In the genomic region with DNA sequence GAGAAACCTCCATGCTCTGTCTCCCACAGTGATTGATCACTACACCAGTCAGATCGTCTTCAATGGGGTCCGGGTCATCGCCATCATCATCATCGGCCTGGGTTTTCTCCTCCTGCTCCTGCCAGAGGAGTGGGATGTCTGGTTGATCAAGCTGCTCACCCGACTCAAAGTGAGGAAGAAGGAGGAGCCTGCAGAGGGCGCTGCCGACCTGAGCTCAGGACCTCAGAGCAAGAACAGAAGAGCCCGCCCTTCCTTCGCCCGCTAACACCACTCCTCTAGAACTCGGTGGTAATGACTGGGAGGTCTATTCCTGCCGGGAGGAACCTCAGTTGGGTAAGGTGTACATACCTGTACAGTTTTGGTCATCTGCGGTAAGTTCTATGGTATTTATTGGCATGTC, we compare ENCODE assay signal across 9 cellular contexts. TPM values are rescaled to one million over a fixed set of nuclear protein-coding genes. Genes with fewer than 3 reads are reported as not detected.
A peak's percentile ranks its signal among the peaks of the same experiment; 100 is the strongest.
DNase-seq lines count a peak whose midpoint lies in the region; ATAC-seq and TF ChIP-seq lines count a peak whose summit lies in the region.
"Had no signal": no experiment of that assay in that cellular context is flagged by ENCODE, and none has a peak within 500 bp of the region (broad histone marks: within the 10 kb centered on the region; RNA-seq: fewer than 3 reads in every experiment).

No MANE protein-coding gene starts in this region.

- no peak overlapping the region for H3K9ac ChIP-seq in adipocyte (ENCODE audit: low read length)

- intact Hi-C loops in CD14-positive monocyte (cut with micrococcal nuclease), result loop anchor here (10.0 kb wide), 3 partner anchors 82 to 282 kb away; partner anchors contain the start of gene TARBP1 (in 1 of the 2)
- intact Hi-C loops in natural killer cell (cut with micrococcal nuclease), result no loop called here

- TF ChIP-seq CTCF in CD14-positive monocyte (IDR thresholded peaks at IDR 0.05), result peak; percentile 77
- TF ChIP-seq CTCF in natural killer cell (IDR thresholded peaks at IDR 0.05), result peak; percentile 35
- TF ChIP-seq CTCF in RWPE1 (conservative IDR thresholded peaks at IDR 0.05; ENCODE audit: low read depth), result no peak

- ATAC-seq in natural killer cell, result peak; percentile 52 to 54 (median 53)
- no peak for ATAC-seq in GM19324 (IDR thresholded peaks at IDR 0.05; ENCODE audit: low FRiP score, unreplicated experiment)
- no peak for ATAC-seq in HG03280 (IDR thresholded peaks at IDR 0.05; ENCODE audit: unreplicated experiment)

- peaks cover 31% of the 10 kb centered on the region for H3K4me1 Mint-ChIP-seq in CD14-positive monocyte
- H3K4me1 Mint-ChIP-seq in natural killer cell, result peaks cover 21 to 22% of the 10 kb centered on the region in 2 donors

- H3K4me3 Mint-ChIP-seq in CD14-positive monocyte (peak overlapping the region in 1 of 2 donors; percentile 75), natural killer cell (peak overlapping the region; percentile 55)

- peaks cover 2% of the 10 kb centered on the region; the same call in 1 of the 2 replicates for H3K27me3 ChIP-seq in H7 (ENCODE audit: control insufficient read depth, insufficient read depth, low read length)
- peaks cover 58% of the 10 kb centered on the region for H3K27me3 ChIP-seq in adipocyte (replicated peaks; ENCODE audit: control insufficient read depth, insufficient read depth, low read length)
- H3K27me3 ChIP-seq: upper lobe of left lung had no signal

- H3K27ac Mint-ChIP-seq in CD14-positive monocyte (peak overlapping the region in 1 of 7 donors; percentile 5), natural killer cell (no peak overlapping the region)

- no peaks in the 10 kb centered on the region for H3K9me3 ChIP-seq in adipocyte (ENCODE audit: control insufficient read depth, low read length)
- H3K9me3 ChIP-seq: upper lobe of left lung had no signal

- H3K27me3 Mint-ChIP-seq in CD14-positive monocyte (ENCODE audit: low read depth in 3 of 3) (peaks cover 2 to 23% (median 3%) of the 10 kb centered on the region in 3 donors), natural killer cell (ENCODE audit: low read depth in 2 of 2) (peaks cover 43 to 53% of the 10 kb centered on the region in 2 donors)

- no peak overlapping the region for H3K27ac ChIP-seq in RWPE1
- H3K27ac ChIP-seq: upper lobe of left lung had no signal

- DNase-seq in CD14-positive monocyte (ENCODE audit: low spot score) (peak; percentile 77), H7 (peak; percentile 76), SHP77 treated with DMSO at 0.1 percent for 48 hours (lab: John Stamatoyannopoulos, UW) (peak; percentile 47), adipocyte (ENCODE audit: low read depth) (peak; percentile 2), natural killer cell (peak; percentile 26), RWPE1 (ENCODE audit: low spot score) (no peak)

- peaks cover 2 to 17% (median 10%) of the 10 kb centered on the region in 7 donors for H3K9me3 Mint-ChIP-seq in CD14-positive monocyte
- no peaks in the 10 kb centered on the region for H3K9me3 Mint-ChIP-seq in natural killer cell

- peaks cover 12% of the 10 kb centered on the region for H3K4me1 ChIP-seq in adipocyte (ENCODE audit: control insufficient read depth, insufficient read depth, low read length)

- H3K36me3 ChIP-seq in H7 (replicated peaks; ENCODE audit: control insufficient read depth, insufficient read depth, low read length), result no peaks in the 10 kb centered on the region
- no peaks in the 10 kb centered on the region for H3K36me3 ChIP-seq in adipocyte (ENCODE audit: control insufficient read depth, insufficient read depth, low read length, severe bottlenecking)
- H3K36me3 ChIP-seq: upper lobe of left lung had no signal

- H3K36me3 Mint-ChIP-seq in CD14-positive monocyte (no peaks in the 10 kb centered on the region), natural killer cell (no peaks in the 10 kb centered on the region)

- CTCF ChIA-PET in RWPE1 (lab: Yijun Ruan, JAX), result no interaction called here

- no peak overlapping the region for H3K4me3 ChIP-seq in H7 (ENCODE audit: insufficient read depth, low read depth, low read length)
- H3K4me3 ChIP-seq in adipocyte (ENCODE audit: low read length), result no peak overlapping the region
- H3K4me3 ChIP-seq: upper lobe of left lung had no signal

- POLR2A ChIA-PET in RWPE1 (lab: Yijun Ruan, JAX; ENCODE audit: low non-redundant PET), result no interaction called here

RNA-seq across cellular contexts. Expression of gene COA6, which starts 50.3 kb away (rescaled TPM):
- polyA plus RNA-seq in CD14-positive monocyte, result 10 to 100 TPM; 46.3 to 55.5 TPM
- 56.5 and 66.0 TPM in 2 replicates for total RNA-seq in H7 (2014; rRNA removed; shearing (Covaris generic))
- 10 to 100 TPM in 2 of 3 donors, 1 to 10 TPM in 1; 8.9 to 11.8 (median 11.6) TPM for total RNA-seq in natural killer cell

Comparison
In these comparisons a context has a peak if more than half of its experiments do, and no peak if none do; other contexts are left out.
1. ATAC-seq: peak in natural killer cell (3 of 3); none in GM19324 (single experiment) and HG03280 (single experiment).